1 cellular context compared by ENCODE assay signal in the genomic region with DNA sequence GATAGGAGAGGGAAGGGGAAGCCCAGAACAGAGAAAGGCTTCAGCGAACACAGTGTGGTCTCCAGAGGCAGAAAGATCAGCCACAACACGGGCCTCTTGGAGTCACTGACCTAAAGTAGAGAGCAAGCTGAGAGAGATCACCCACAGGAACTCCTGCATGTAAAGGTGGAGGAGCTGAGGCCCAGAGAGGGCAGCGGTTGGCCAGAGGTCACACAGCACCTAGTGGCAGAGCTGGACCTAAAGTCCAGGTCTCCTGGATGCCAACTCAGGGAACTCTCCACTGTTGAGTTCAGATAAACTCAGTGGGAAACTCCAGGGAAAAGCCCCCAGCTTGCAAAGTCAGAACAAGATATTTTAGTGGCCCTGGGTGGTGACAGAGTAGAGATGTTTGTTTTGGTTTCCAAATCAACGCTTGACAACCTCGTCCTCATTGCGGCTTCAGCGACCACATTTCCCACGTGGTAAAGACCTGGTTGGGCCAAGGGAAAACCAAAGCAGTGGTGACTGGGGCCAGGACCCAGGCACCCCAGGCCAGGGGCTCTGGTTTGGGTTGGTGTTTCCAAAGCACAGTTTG.
TF ChIP-seq lines count a peak whose summit lies in the region.

No MANE protein-coding gene starts in this region.

TF ChIP-seq in K562, 482 proteins besides CTCF, POLR2A, EP300 and RAD21:
- TF ChIP-seq, protein P1, sequence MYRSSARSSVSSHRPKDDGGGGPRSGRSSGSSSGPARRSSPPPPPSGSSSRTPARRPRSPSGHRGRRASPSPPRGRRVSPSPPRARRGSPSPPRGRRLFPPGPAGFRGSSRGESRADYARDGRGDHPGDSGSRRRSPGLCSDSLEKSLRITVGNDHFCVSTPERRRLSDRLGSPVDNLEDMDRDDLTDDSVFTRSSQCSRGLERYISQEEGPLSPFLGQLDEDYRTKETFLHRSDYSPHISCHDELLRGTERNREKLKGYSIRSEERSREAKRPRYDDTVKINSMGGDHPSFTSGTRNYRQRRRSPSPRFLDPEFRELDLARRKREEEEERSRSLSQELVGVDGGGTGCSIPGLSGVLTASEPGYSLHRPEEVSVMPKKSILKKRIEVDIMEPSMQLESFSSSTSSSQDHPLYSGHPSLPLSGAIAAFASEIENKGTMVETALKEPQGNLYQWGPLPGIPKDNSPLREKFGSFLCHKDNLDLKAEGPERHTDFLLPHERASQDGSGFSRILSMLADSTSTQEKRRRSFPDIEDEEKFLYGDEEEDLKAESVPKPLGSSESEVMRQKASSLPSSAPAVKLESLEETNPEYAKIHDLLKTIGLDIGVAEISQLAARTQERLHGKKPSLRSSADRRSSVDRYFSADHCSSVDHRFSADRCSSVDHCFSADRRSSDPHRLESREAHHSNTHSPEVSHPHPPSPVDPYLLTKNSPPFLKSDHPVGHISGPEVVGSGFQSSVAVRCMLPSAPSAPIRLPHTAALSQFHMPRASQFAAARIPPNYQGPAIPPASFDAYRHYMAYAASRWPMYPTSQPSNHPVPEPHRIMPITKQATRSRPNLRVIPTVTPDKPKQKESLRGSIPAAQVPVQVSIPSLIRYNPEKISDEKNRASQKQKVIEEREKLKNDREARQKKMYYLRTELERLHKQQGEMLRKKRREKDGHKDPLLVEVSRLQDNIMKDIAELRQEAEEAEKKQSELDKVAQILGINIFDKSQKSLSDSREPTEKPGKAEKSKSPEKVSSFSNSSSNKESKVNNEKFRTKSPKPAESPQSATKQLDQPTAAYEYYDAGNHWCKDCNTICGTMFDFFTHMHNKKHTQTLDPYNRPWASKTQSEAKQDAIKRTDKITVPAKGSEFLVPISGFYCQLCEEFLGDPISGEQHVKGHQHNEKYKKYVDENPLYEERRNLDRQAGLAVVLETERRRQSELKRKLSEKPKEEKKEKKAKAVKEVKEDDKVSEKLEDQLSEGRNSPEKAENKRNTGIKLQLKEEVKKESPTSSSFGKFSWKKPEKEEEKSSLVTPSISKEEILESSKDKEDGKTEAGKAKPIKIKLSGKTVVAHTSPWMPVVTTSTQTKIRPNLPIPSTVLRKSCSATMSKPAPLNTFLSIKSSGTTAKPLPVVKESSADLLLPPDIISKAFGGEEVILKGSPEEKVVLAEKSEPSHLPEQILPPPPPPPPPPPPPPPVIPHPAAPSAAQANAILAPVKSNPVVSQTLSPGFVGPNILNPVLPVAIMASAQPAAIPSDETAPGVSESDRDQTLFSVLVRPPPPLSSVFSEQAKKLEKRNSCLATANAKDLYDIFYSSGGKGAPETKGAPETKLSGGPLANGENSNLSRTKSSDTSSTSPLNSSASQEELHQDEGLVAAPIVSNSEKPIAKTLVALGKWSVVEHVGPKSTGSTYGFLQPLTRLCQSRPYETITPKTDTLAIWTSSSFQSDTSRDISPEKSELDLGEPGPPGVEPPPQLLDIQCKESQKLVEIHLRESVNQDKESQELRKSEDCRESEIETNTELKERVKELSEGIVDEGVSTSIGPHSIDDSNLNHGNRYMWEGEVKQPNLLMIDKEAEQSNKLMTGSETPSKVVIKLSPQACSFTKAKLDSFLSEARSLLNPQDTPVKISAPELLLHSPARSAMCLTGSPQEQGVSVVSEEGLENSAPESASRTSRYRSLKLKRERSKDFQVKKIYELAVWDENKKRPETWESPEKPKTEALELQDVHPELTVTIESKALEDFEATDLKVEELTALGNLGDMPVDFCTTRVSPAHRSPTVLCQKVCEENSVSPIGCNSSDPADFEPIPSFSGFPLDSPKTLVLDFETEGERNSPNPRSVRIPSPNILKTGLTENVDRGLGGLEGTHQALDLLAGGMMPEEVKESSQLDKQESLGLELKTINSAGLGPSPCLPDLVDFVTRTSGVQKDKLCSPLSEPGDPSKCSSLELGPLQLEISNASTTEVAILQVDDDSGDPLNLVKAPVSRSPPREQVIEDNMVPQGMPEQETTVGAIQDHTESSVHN (IDR thresholded peaks at IDR 0.05; ENCODE audit: borderline replicate concordance in 1 of 2, low read depth in 1 of 2): no peak
- 0 out of 4 replicates have a peak, but pooled peaks of 1 of the 2 experiments have one; percentile 39 for TF ChIP-seq RCOR1 (IDR thresholded peaks at IDR 0.05; ENCODE audit: borderline replicate concordance in 1 of 2, low read depth in 2 of 2, low read length in 2 of 2)
- no peak for TF ChIP-seq CLOCK (CRISPR knock-in tag; IDR thresholded peaks at IDR 0.05; ENCODE audit: borderline replicate concordance)
- TF ChIP-seq, protein P2, sequence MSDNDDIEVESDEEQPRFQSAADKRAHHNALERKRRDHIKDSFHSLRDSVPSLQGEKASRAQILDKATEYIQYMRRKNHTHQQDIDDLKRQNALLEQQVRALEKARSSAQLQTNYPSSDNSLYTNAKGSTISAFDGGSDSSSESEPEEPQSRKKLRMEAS (CRISPR knock-in tag; IDR thresholded peaks at IDR 0.05): peak; percentile 41
- peak; percentile 32; the same call in 1 of the 2 replicates for TF ChIP-seq SMARCA5 (IDR thresholded peaks at IDR 0.05)
- peak; percentile 90 for TF ChIP-seq BCOR (IDR thresholded peaks at IDR 0.05)
- TF ChIP-seq ZFP36 (IDR thresholded peaks at IDR 0.05; ENCODE audit: low read depth, low read length, partially characterized antibody): peak; percentile 90
- TF ChIP-seq RBM25 (IDR thresholded peaks at IDR 0.05; ENCODE audit: low read depth, low read length, severe bottlenecking): peak; percentile 96
- TF ChIP-seq TGIF2 (CRISPR knock-in tag; IDR thresholded peaks at IDR 0.05): no peak
- 0 out of 2 replicates have a peak, but pooled peaks have one; percentile 28 for TF ChIP-seq PTBP1 (IDR thresholded peaks at IDR 0.05; ENCODE audit: low read depth, low read length)
- TF ChIP-seq KDM1A (IDR thresholded peaks at IDR 0.05): peak; percentile 55 to 76
- TF ChIP-seq ADNP (tag; IDR thresholded peaks at IDR 0.05): peak; percentile 76
- TF ChIP-seq HDAC2 (IDR thresholded peaks at IDR 0.05): peak; percentile 55; the same call in 1 of the 2 replicates
